ENCODE assay signal across 20 cellular contexts in the genomic region with DNA sequence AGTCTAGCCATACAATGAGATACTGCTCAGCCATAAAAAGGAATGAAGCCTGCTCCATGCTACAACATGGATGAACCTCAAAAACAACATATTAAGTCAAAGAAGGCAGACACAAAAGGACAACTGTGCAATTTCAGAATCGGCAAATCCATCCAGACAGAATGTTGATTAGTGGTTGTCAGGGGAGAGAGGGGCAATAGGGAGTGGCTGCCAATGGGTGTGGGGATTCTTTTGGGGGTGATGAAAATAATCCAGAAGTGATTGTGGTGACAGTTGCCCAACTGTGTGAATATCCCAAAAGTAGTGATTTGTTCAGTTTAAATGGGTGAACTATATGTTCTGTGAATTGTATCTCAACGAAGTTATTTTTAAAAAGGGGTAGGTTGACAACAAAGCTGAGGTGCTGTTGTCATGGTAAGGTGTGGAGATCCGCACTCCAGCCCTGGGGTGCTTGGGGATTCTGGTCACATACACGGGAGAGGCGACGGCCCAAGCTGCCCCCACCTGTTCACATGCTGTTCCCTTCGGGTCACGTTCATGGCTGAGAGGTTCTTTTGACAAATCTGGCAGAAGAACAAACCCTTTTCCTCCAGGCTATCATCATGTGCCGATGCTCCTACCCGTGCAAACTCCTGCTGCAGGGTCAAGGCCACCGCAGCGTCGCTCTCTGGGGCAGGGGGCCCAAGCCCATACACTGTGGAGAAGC. TPM values are rescaled to one million over a fixed set of nuclear protein-coding genes. Genes with fewer than 3 reads are reported as not detected.
DNase-seq lines count a peak whose midpoint lies in the region; ATAC-seq, FAIRE-seq and TF ChIP-seq lines count a peak whose summit lies in the region.
"Had no signal": no experiment of that assay in that cellular context is flagged by ENCODE, and none has a peak within 500 bp of the region (broad histone marks: within the 10 kb centered on the region; RNA-seq: fewer than 3 reads in every experiment).

No MANE protein-coding gene starts in this region.

- no peaks in the 10 kb centered on the region for H3K27me3 Mint-ChIP-seq in CD4-positive, CD25-positive, alpha-beta regulatory T cell
- H3K27me3 Mint-ChIP-seq: CD8-positive, alpha-beta memory T cell had no signal

- no peak for FAIRE-seq in kidney (lab: Jason Lieb, UNC)
- FAIRE-seq: A549, GM19239, H1, HepG2, HTR-8/SVneo had no signal

- H3K9me3 ChIP-seq in CD4-positive, CD25-positive, alpha-beta regulatory T cell (ENCODE audit: control insufficient read depth in 2 of 2, low read length in 2 of 2) = no peaks in the 10 kb centered on the region
- H3K9me3 ChIP-seq in HEK293 (ENCODE audit: control insufficient read depth, insufficient read depth, low read depth, low read length) (no peaks in the 10 kb centered on the region), kidney (ENCODE audit: control insufficient read depth in 1 of 2, low read length in 2 of 2) (no peaks in the 10 kb centered on the region), upper lobe of right lung (no peaks in the 10 kb centered on the region)
- H3K9me3 ChIP-seq: BE2C, Caco-2 had no signal

- intact Hi-C loops in kidney (cut with DNase I) = no loop called here
- intact Hi-C loops in upper lobe of right lung (cut with DNase I) = no loop called here

- no peak for ATAC-seq in CD4-positive, CD25-positive, alpha-beta regulatory T cell (ENCODE audit: low read depth in 2 of 2)
- ATAC-seq in upper lobe of right lung = no peak
- ATAC-seq: A549, HepG2 had no signal

- peak overlapping the region in 2 of 3 donors; percentile 44 to 81 for H3K27ac Mint-ChIP-seq in CD4-positive, CD25-positive, alpha-beta regulatory T cell
- H3K27ac Mint-ChIP-seq: CD8-positive, alpha-beta memory T cell; HFFc6 had no signal

- TF ChIP-seq CTCF in HEK293 (tag by site-specific recombination; IDR thresholded peaks at IDR 0.05) = no peak
- no peak for TF ChIP-seq CTCF in kidney (IDR thresholded peaks at IDR 0.05; ENCODE audit: borderline replicate concordance, extremely low read depth, insufficient read depth)
- TF ChIP-seq CTCF in upper lobe of right lung (IDR thresholded peaks at IDR 0.05) = no peak

- H3K4me1 Mint-ChIP-seq in CD4-positive, CD25-positive, alpha-beta regulatory T cell = peaks cover 0 to 6% (median 2%) of the 10 kb centered on the region in 4 donors
- H3K4me1 Mint-ChIP-seq: CD8-positive, alpha-beta memory T cell had no signal

- H3K9ac ChIP-seq in kidney (ENCODE audit: low read length in 2 of 2) = no peak overlapping the region

- CTCF ChIA-PET in HEK293 (lab: Yijun Ruan, JAX) = no interaction called here

- no peak for DNase-seq in CD4-positive, CD25-positive, alpha-beta regulatory T cell
- DNase-seq in kidney (peak; percentile 37), upper lobe of right lung (peak; percentile 49), NCI-H748 treated with DMSO at 0.1 percent for 48 hours (lab: John Stamatoyannopoulos, UW) (no peak), NCI-H1436 treated with DMSO at 0.1 percent for 48 hours (lab: John Stamatoyannopoulos, UW) (no peak)
- DNase-seq: BE2C; Caco-2; CD8-positive, alpha-beta memory T cell; DND-41; GF-D8; HFFc6 had no signal

- H3K36me3 ChIP-seq in CD4-positive, CD25-positive, alpha-beta regulatory T cell (ENCODE audit: control insufficient read depth, insufficient read depth, low read length) = peaks cover 11% of the 10 kb centered on the region
- H3K36me3 ChIP-seq in HEK293 (ENCODE audit: control insufficient read depth in 2 of 2, insufficient read depth in 1 of 2, low read length in 2 of 2) (peaks cover 3 to 80% of the 10 kb centered on the region in 2 experiments; a peak in 2 of 3 replicates), kidney (ENCODE audit: control insufficient read depth in 1 of 2, insufficient read depth in 2 of 2, low read length in 2 of 2) (peaks cover 6 to 11% of the 10 kb centered on the region in 2 donors), upper lobe of right lung (peaks cover 11% of the 10 kb centered on the region)

- H3K4me1 ChIP-seq in CD4-positive, CD25-positive, alpha-beta regulatory T cell (ENCODE audit: control insufficient read depth, insufficient read depth, low read length, poor library complexity, severe bottlenecking) = no peaks in the 10 kb centered on the region
- H3K4me1 ChIP-seq in HEK293 (ENCODE audit: control insufficient read depth, insufficient read depth, low read length) (no peaks in the 10 kb centered on the region), kidney (ENCODE audit: control insufficient read depth in 1 of 2, insufficient read depth in 1 of 2, low read depth in 1 of 2, low read length in 2 of 2) (no peaks in the 10 kb centered on the region), upper lobe of right lung (no peaks in the 10 kb centered on the region)
- H3K4me1 ChIP-seq: A549, BE2C, Caco-2, HAP-1 had no signal

- no peak overlapping the region for H3K4me3 Mint-ChIP-seq in CD4-positive, CD25-positive, alpha-beta regulatory T cell
- H3K4me3 Mint-ChIP-seq: CD8-positive, alpha-beta memory T cell; HFFc6 had no signal

- H3K27me3 ChIP-seq in CD4-positive, CD25-positive, alpha-beta regulatory T cell (ENCODE audit: control insufficient read depth, insufficient read depth, low read length) = no peaks in the 10 kb centered on the region
- H3K27me3 ChIP-seq in upper lobe of right lung = no peaks in the 10 kb centered on the region
- H3K27me3 ChIP-seq: BE2C had no signal

- no peak overlapping the region for H3K27ac ChIP-seq in CD4-positive, CD25-positive, alpha-beta regulatory T cell (ENCODE audit: insufficient read depth, low read length, poor library complexity, severe bottlenecking)
- no peak overlapping the region for H3K27ac ChIP-seq in HEK293 (ENCODE audit: extremely low read depth, low read depth, low read length)
- no peak overlapping the region for H3K27ac ChIP-seq in kidney (ENCODE audit: low read depth in 2 of 2, low read length in 2 of 2)
- H3K27ac ChIP-seq in upper lobe of right lung = no peak overlapping the region
- H3K27ac ChIP-seq: A549, C4-2B had no signal

- H3K36me3 Mint-ChIP-seq in CD4-positive, CD25-positive, alpha-beta regulatory T cell = peaks cover 17% of the 10 kb centered on the region

- H3K9me3 Mint-ChIP-seq in CD4-positive, CD25-positive, alpha-beta regulatory T cell = no peaks in the 10 kb centered on the region
- H3K9me3 Mint-ChIP-seq: CD8-positive, alpha-beta memory T cell; HFFc6 had no signal

- POLR2A ChIA-PET in HEK293 (lab: Yijun Ruan, JAX) = no interaction called here

- no peak overlapping the region for H3K4me3 ChIP-seq in CD4-positive, CD25-positive, alpha-beta regulatory T cell (ENCODE audit: low read depth, low read length)
- no peak overlapping the region for H3K4me3 ChIP-seq in HEK293 (ENCODE audit: low read depth, low read length)
- no peak overlapping the region for H3K4me3 ChIP-seq in kidney (ENCODE audit: low read length in 2 of 2)
- H3K4me3 ChIP-seq in upper lobe of right lung = no peak overlapping the region
- H3K4me3 ChIP-seq: A549, HAP-1 had no signal

TF ChIP-seq in HEK293, 187 proteins besides CTCF, POLR2A, EP300 and RAD21:
- TF ChIP-seq, protein P1, sequence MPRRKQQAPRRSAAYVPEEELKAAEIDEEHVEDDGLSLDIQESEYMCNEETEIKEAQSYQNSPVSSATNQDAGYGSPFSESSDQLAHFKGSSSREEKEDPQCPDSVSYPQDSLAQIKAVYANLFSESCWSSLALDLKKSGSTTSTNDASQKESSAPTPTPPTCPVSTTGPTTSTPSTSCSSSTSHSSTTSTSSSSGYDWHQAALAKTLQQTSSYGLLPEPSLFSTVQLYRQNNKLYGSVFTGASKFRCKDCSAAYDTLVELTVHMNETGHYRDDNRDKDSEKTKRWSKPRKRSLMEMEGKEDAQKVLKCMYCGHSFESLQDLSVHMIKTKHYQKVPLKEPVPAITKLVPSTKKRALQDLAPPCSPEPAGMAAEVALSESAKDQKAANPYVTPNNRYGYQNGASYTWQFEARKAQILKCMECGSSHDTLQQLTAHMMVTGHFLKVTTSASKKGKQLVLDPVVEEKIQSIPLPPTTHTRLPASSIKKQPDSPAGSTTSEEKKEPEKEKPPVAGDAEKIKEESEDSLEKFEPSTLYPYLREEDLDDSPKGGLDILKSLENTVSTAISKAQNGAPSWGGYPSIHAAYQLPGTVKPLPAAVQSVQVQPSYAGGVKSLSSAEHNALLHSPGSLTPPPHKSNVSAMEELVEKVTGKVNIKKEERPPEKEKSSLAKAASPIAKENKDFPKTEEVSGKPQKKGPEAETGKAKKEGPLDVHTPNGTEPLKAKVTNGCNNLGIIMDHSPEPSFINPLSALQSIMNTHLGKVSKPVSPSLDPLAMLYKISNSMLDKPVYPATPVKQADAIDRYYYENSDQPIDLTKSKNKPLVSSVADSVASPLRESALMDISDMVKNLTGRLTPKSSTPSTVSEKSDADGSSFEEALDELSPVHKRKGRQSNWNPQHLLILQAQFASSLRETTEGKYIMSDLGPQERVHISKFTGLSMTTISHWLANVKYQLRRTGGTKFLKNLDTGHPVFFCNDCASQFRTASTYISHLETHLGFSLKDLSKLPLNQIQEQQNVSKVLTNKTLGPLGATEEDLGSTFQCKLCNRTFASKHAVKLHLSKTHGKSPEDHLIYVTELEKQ (tag by site-specific recombination; IDR thresholded peaks at IDR 0.05; ENCODE audit: borderline replicate concordance) = no peak
- peak; percentile 95 for TF ChIP-seq ZNF610 (tag by site-specific recombination; IDR thresholded peaks at IDR 0.05; ENCODE audit: borderline replicate concordance)

RNA-seq across cellular contexts. Expression of a gene that starts 9.6 kb away (rescaled TPM):
- total RNA-seq in CD4-positive, CD25-positive, alpha-beta regulatory T cell = 5.4 TPM
- polyA plus RNA-seq in CD4-positive, CD25-positive, alpha-beta regulatory T cell = under 1 TPM; 0.24 to 0.83 (median 0.42) TPM
- total RNA-seq in kidney (4.8 TPM), upper lobe of right lung (5.1 TPM)
- polyA plus RNA-seq in kidney (ENCODE audit: insufficient read depth, low read depth, low replicate concordance) = 1.0 TPM

RNA-seq across cellular contexts. Expression of a gene that starts 24.6 kb away (rescaled TPM):
- 97.0 TPM for total RNA-seq in CD4-positive, CD25-positive, alpha-beta regulatory T cell
- 10 to 100 TPM; 23.2 to 28.3 (median 26.8) TPM for polyA plus RNA-seq in CD4-positive, CD25-positive, alpha-beta regulatory T cell
- 5.3 TPM for total RNA-seq in kidney
- 0.52 TPM for polyA plus RNA-seq in kidney (ENCODE audit: insufficient read depth, low read depth, low replicate concordance)
- total RNA-seq in upper lobe of right lung = 5.5 TPM
- total RNA-seq: Caco-2, HepG2, HFFc6 had no signal
- polyA plus RNA-seq: AG04450, HepG2 had no signal

RNA-seq across cellular contexts. Expression of a gene that starts 52.7 kb away (rescaled TPM):
- total RNA-seq in CD4-positive, CD25-positive, alpha-beta regulatory T cell = 41.9 TPM
- polyA plus RNA-seq in CD4-positive, CD25-positive, alpha-beta regulatory T cell = 1 to 10 TPM; 1.6 to 4.0 (median 3.6) TPM
- total RNA-seq in kidney = 16.1 TPM
- polyA plus RNA-seq in kidney (ENCODE audit: insufficient read depth, low read depth, low replicate concordance) = 116 TPM
- 18.4 TPM for total RNA-seq in upper lobe of right lung

Comparison
In these comparisons a context has a peak if more than half of its experiments do, and no peak if none do; other contexts are left out.
1. DNase-seq: peak in kidney (single experiment) and upper lobe of right lung (single experiment); none in CD4-positive, CD25-positive, alpha-beta regulatory T cell (0 of 3), NCI-H748 treated with DMSO at 0.1 percent for 48 hours (single experiment) and NCI-H1436 treated with DMSO at 0.1 percent for 48 hours (single experiment).
2. RNA of a gene that starts 24.6 kb away (total RNA-seq): 97.0 TPM in CD4-positive, CD25-positive, alpha-beta regulatory T cell (single experiment); 5.5 TPM in upper lobe of right lung (single experiment) and 5.3 TPM in kidney (single experiment); every median in the first group is over 10 times any median in the second.